In genomic region chr7:144824360-144824759, GRCh38 we compare ENCODE assay signal across 14 cellular contexts. TPM values are rescaled to one million over a fixed set of nuclear protein-coding genes. Genes with fewer than 3 reads are reported as not detected.
DNase-seq lines count a peak whose midpoint lies in the region; ATAC-seq, FAIRE-seq and TF ChIP-seq lines count a peak whose summit lies in the region.
"Had no signal": no experiment of that assay in that cellular context is flagged by ENCODE, and none has a peak within 500 bp of the region (broad histone marks: within the 10 kb centered on the region; RNA-seq: fewer than 3 reads in every experiment).

No MANE protein-coding gene starts in this region.

- H3K4me3 Mint-ChIP-seq in HFFc6: no peak overlapping the region
- no peak overlapping the region for H3K4me3 Mint-ChIP-seq in effector memory CD8-positive, alpha-beta T cell
- H3K4me3 Mint-ChIP-seq: CD8-positive, alpha-beta T cell had no signal

- H3K27me3 Mint-ChIP-seq in HFFc6 (ENCODE audit: insufficient read depth): no peaks in the 10 kb centered on the region; the same call in none of the 2 replicates
- no peaks in the 10 kb centered on the region for H3K27me3 Mint-ChIP-seq in effector memory CD8-positive, alpha-beta T cell

- H3K9me3 Mint-ChIP-seq in HFFc6: peaks cover 15% of the 10 kb centered on the region
- H3K9me3 Mint-ChIP-seq in effector memory CD8-positive, alpha-beta T cell: no peaks in the 10 kb centered on the region
- H3K9me3 Mint-ChIP-seq: CD8-positive, alpha-beta T cell had no signal

- H3K79me2 ChIP-seq in keratinocyte (ENCODE audit: control insufficient read depth, insufficient read depth, low read length): no peaks in the 10 kb centered on the region
- no peaks in the 10 kb centered on the region for H3K79me2 ChIP-seq in MM.1S (ENCODE audit: low read length)

- WGBS in testis, 2 donors: 61 to 62% methylated on average over 3 of the region's 3 CpGs

- peaks cover 8% of the 10 kb centered on the region for H3K4me1 ChIP-seq in keratinocyte (ENCODE audit: control insufficient read depth, extremely low read depth, insufficient read depth, low read length)
- H3K4me1 ChIP-seq in MM.1S (ENCODE audit: low read length): peaks cover 23% of the 10 kb centered on the region
- H3K4me1 ChIP-seq in testis: peaks cover 4% of the 10 kb centered on the region

- no peaks in the 10 kb centered on the region for H3K4me1 Mint-ChIP-seq in HFFc6 (ENCODE audit: low read depth)
- H3K4me1 Mint-ChIP-seq in effector memory CD8-positive, alpha-beta T cell (ENCODE audit: low read depth in 2 of 2): peaks cover 14 to 18% of the 10 kb centered on the region in 2 donors

- H3K36me3 ChIP-seq in keratinocyte (ENCODE audit: control insufficient read depth in 2 of 2, extremely low read depth in 1 of 2, insufficient read depth in 2 of 2, low read length in 2 of 2): no peaks in the 10 kb centered on the region
- no peaks in the 10 kb centered on the region for H3K36me3 ChIP-seq in MM.1S (replicated peaks; ENCODE audit: insufficient read depth, low read length)
- no peaks in the 10 kb centered on the region for H3K36me3 ChIP-seq in testis (ENCODE audit: low read depth, missing control alignments)

- no peak overlapping the region for H3K4me2 ChIP-seq in keratinocyte (ENCODE audit: control insufficient read depth, extremely low read depth, insufficient read depth, low read depth, low read length)
- no peak overlapping the region for H3K4me2 ChIP-seq in MM.1S (ENCODE audit: low read depth, low read length)

- DNase-seq in AG08395 (ENCODE audit: low spot score) (peak; percentile 73), HFFc6 (peak; percentile 27), astrocyte of the cerebellum (ENCODE audit: low read depth) (peak; percentile 58), keratinocyte (ENCODE audit: low read depth, low spot score) (peak; percentile 17), MM.1S (no peak), testis (no peak), HEK293T (ENCODE audit: extremely low spot score) (no peak)
- DNase-seq in effector memory CD8-positive, alpha-beta T cell: no peak
- DNase-seq: activated CD8-positive, alpha-beta memory T cell treated with anti-CD3 and anti-CD28 coated beads, Interleukin-2, amount 50 U/mL, for 4 hours; CD8-positive, alpha-beta T cell; NCI-H774; stimulated activated CD4-positive, alpha-beta T cell treated with anti-CD3 and anti-CD28 coated beads, Interleukin-4, amount 100 ng/mL, for 24 hours; substantia nigra had no signal

- H2AFZ ChIP-seq in keratinocyte (ENCODE audit: control insufficient read depth, low read length) (no peak overlapping the region), MM.1S (ENCODE audit: low read length) (no peak overlapping the region)

- no peak overlapping the region for H3K27ac Mint-ChIP-seq in HFFc6
- no peak overlapping the region for H3K27ac Mint-ChIP-seq in effector memory CD8-positive, alpha-beta T cell
- H3K27ac Mint-ChIP-seq: CD8-positive, alpha-beta T cell had no signal

- H3K27ac ChIP-seq in keratinocyte (ENCODE audit: control insufficient read depth, insufficient read depth, low read length): no peak overlapping the region
- H3K27ac ChIP-seq in MM.1S (ENCODE audit: low read length): no peak overlapping the region
- H3K27ac ChIP-seq in testis: no peak overlapping the region

- in situ Hi-C loops in astrocyte of the cerebellum (cut with HindIII; ENCODE audit: low sequenced_read_pairs): no loop called here

- dilution Hi-C loops in keratinocyte (cut with MboI; ENCODE audit: extremely low pct_ligation_motif_present, low sequenced_read_pairs): no loop called here

- H3K4me3 ChIP-seq in astrocyte of the cerebellum (ENCODE audit: low read depth, low read length): no peak overlapping the region
- no peak overlapping the region for H3K4me3 ChIP-seq in keratinocyte (ENCODE audit: control insufficient read depth in 2 of 3, extremely low read depth in 1 of 3, insufficient read depth in 2 of 3, low read depth in 1 of 3, low read length in 3 of 3)
- H3K4me3 ChIP-seq in MM.1S (ENCODE audit: low read length): no peak overlapping the region
- H3K4me3 ChIP-seq in testis: no peak overlapping the region

- H4K20me1 ChIP-seq in keratinocyte (ENCODE audit: control insufficient read depth, extremely low read depth, insufficient read depth, low read length) (no peaks in the 10 kb centered on the region), MM.1S (ENCODE audit: insufficient read depth, low read length) (no peaks in the 10 kb centered on the region)

- ATAC-seq in effector memory CD8-positive, alpha-beta T cell (replicated peaks): no peak
- ATAC-seq: CD8-positive, alpha-beta T cell had no signal

- H3K9me3 ChIP-seq in keratinocyte (ENCODE audit: control insufficient read depth, low read depth, low read length) (no peaks in the 10 kb centered on the region), MM.1S (replicated peaks; ENCODE audit: insufficient read depth, low read length) (no peaks in the 10 kb centered on the region), testis (no peaks in the 10 kb centered on the region)

- CTCF ChIA-PET in HEK293T (lab: Yijun Ruan, JAX): no interaction called here

- no peaks in the 10 kb centered on the region for H3F3A ChIP-seq in MM.1S (ENCODE audit: insufficient read depth, low read length)

- H3K36me3 Mint-ChIP-seq in HFFc6 (ENCODE audit: low read depth): no peaks in the 10 kb centered on the region
- no peaks in the 10 kb centered on the region for H3K36me3 Mint-ChIP-seq in effector memory CD8-positive, alpha-beta T cell (ENCODE audit: insufficient read depth)
- H3K36me3 Mint-ChIP-seq: CD8-positive, alpha-beta T cell had no signal

- H3K9ac ChIP-seq in keratinocyte (ENCODE audit: control insufficient read depth, extremely low read depth, insufficient read depth, low read length) (no peak overlapping the region), MM.1S (ENCODE audit: low read length) (no peak overlapping the region)

- no peaks in the 10 kb centered on the region for H3K27me3 ChIP-seq in keratinocyte (ENCODE audit: control insufficient read depth, extremely low read depth, insufficient read depth, low read length)
- no peaks in the 10 kb centered on the region for H3K27me3 ChIP-seq in MM.1S (replicated peaks; ENCODE audit: insufficient read depth, low read length)
- H3K27me3 ChIP-seq in testis: no peaks in the 10 kb centered on the region

- no peak for TF ChIP-seq POLR2A in testis (IDR thresholded peaks at IDR 0.05)

- peak; percentile 59 for FAIRE-seq in keratinocyte (lab: Jason Lieb, UNC)
- FAIRE-seq: GM18507 had no signal

- TF ChIP-seq CTCF in HFFc6 (IDR thresholded peaks at IDR 0.05) (no peak), astrocyte of the cerebellum (IDR thresholded peaks at IDR 0.05; ENCODE audit: low read depth, low read length, missing control alignments) (no peak), keratinocyte (optimal IDR thresholded peaks at IDR 0.05 in 1 of 3, IDR thresholded peaks at IDR 0.05 in 1 of 3, conservative IDR thresholded peaks at IDR 0.05 in 1 of 3; ENCODE audit: extremely low read depth in 1 of 3, insufficient read depth in 2 of 3, low read length in 3 of 3) (no peak), MM.1S (IDR thresholded peaks at IDR 0.05; ENCODE audit: low read length) (no peak), testis (IDR thresholded peaks at IDR 0.05) (no peak)

- H3K9me2 ChIP-seq in MM.1S (replicated peaks; ENCODE audit: insufficient read depth, low read length): no peaks in the 10 kb centered on the region

- H3K9me1 ChIP-seq in keratinocyte (ENCODE audit: control insufficient read depth, extremely low read depth, insufficient read depth, low read length): no peaks in the 10 kb centered on the region

- intact Hi-C loops in testis (cut with DNase I; ENCODE audit: low total_unique reads): no loop called here

- POLR2A ChIA-PET in HEK293T (lab: Yijun Ruan, JAX): no interaction called here

TF ChIP-seq in HEK293T, 16 proteins besides CTCF, POLR2A, EP300 and RAD21:
- TF ChIP-seq SP1 (IDR thresholded peaks at IDR 0.05): no peak
- no peak for TF ChIP-seq L3MBTL2 (conservative IDR thresholded peaks at IDR 0.05)
- no peak for TF ChIP-seq BHLHE40 (IDR thresholded peaks at IDR 0.05; ENCODE audit: borderline replicate concordance)
- no peak for TF ChIP-seq ELF4 (IDR thresholded peaks at IDR 0.05)
- no peak for TF ChIP-seq TARDBP (IDR thresholded peaks at IDR 0.05)
- TF ChIP-seq NFRKB (IDR thresholded peaks at IDR 0.05): no peak
- TF ChIP-seq ZNF384 (IDR thresholded peaks at IDR 0.05): no peak
- no peak for TF ChIP-seq PKNOX1 (IDR thresholded peaks at IDR 0.05)
- TF ChIP-seq FOXK2 (IDR thresholded peaks at IDR 0.05): no peak
- no peak for TF ChIP-seq FOXM1 (IDR thresholded peaks at IDR 0.05; ENCODE audit: borderline replicate concordance)
- no peak for TF ChIP-seq FOXA1 (IDR thresholded peaks at IDR 0.05)
- TF ChIP-seq ARNT (IDR thresholded peaks at IDR 0.05): no peak
- TF ChIP-seq SUZ12 (IDR thresholded peaks at IDR 0.05): no peak
- no peak for TF ChIP-seq HDGF (IDR thresholded peaks at IDR 0.05; ENCODE audit: borderline replicate concordance)
- TF ChIP-seq CTBP1 (IDR thresholded peaks at IDR 0.05; ENCODE audit: borderline replicate concordance): no peak
- no peak for TF ChIP-seq LEF1 (IDR thresholded peaks at IDR 0.05; ENCODE audit: borderline replicate concordance)
TF ChIP-seq in HEK293T: peak in this region for 0.

RNA-seq across cellular contexts. Expression of gene TPK1, which starts 11.5 kb away (rescaled TPM):
- total RNA-seq in HFFc6 (2021; fragmentation: NEBNext Ultra II Directional; extraction: Animal tissue kit (Norgen Biotek cat#: 25700)): under 1 TPM in 4 of 6 experiments, not detected in 2; 0.11 to 0.82 (median 0.55) TPM
- polyA plus RNA-seq in keratinocyte (1.6 to 2.0 TPM (median 1.9 TPM) in 3 replicates), testis (ENCODE audit: insufficient read depth, low read depth, low replicate concordance) (17.2 TPM)
- polyA plus RNA-seq in keratinocyte (2011; ENCODE audit: low read depth): 0.66 TPM
- polyA plus RNA-seq in keratinocyte (2011; cell fraction: cytosol; rRNA removed): 1.1 and 2.2 TPM in 2 replicates
- polyA plus RNA-seq in keratinocyte (2011; cell fraction: nucleus; rRNA removed): 1.2 and 1.8 TPM in 2 replicates
- polyA plus RNA-seq in keratinocyte (2012; ENCODE audit: low replicate concordance): 0.42 and 0.87 TPM in 2 replicates
- polyA minus RNA-seq in keratinocyte: 1.3 to 4.6 TPM (median 3.0 TPM) in 3 replicates
- polyA minus RNA-seq in keratinocyte (2011; cell fraction: cytosol; rRNA and poly(A)+ RNA removed): 0.96 TPM
- polyA minus RNA-seq in keratinocyte (2011; cell fraction: nucleus; rRNA and poly(A)+ RNA removed): 1.2 and 3.9 TPM in 2 replicates
- total RNA-seq in testis: 10 to 100 TPM; 10.9 to 12.6 TPM

Comparison
In these comparisons a context has a peak if more than half of its experiments do, and no peak if none do; other contexts are left out.
1. DNase-seq: peak in AG08395 (single experiment), HFFc6 (single experiment), astrocyte of the cerebellum (single experiment) and keratinocyte (single experiment); none in MM.1S (single experiment), testis (single experiment), HEK293T (single experiment) and effector memory CD8-positive, alpha-beta T cell (0 of 3).
2. RNA of gene TPK1, which starts 11.5 kb away (total RNA-seq): 10.9 to 12.6 TPM in testis; 0.11 to 0.82 TPM in HFFc6; every median in the first group is over 4 times any median in the second.